In genomic region chr4:3489451-3489962, GRCh38 we compare ENCODE assay signal across 14 cellular contexts. TPM values are rescaled to one million over a fixed set of nuclear protein-coding genes. Genes with fewer than 3 reads are reported as not detected.
DNase-seq lines count a peak whose midpoint lies in the region; ATAC-seq and TF ChIP-seq lines count a peak whose summit lies in the region.
"Had no signal": no experiment of that assay in that cellular context is flagged by ENCODE, and none has a peak within 500 bp of the region (broad histone marks: within the 10 kb centered on the region; RNA-seq: fewer than 3 reads in every experiment).

No MANE protein-coding gene starts in this region.

- H3K36me3 ChIP-seq in BE2C = no peaks in the 10 kb centered on the region
- H3K36me3 ChIP-seq: adrenal gland had no signal

- H3K27ac ChIP-seq in foreskin keratinocyte = no peak overlapping the region
- H3K27ac ChIP-seq: adrenal gland, hepatocyte, PC-9 had no signal

- DNase-seq in BE2C (peak; percentile 61), Daoy (ENCODE audit: low read depth) (peak; percentile 62), RKO (ENCODE audit: low spot score) (peak; percentile 23), foreskin keratinocyte (no peak)
- DNase-seq: adrenal gland; CD8-positive, alpha-beta T cell; PC-9; substantia nigra had no signal

- TF ChIP-seq CTCF in BE2C (IDR thresholded peaks at IDR 0.05; ENCODE audit: low read depth, low read length) = no peak
- no peak for TF ChIP-seq CTCF in foreskin keratinocyte (conservative IDR thresholded peaks at IDR 0.05)

- ATAC-seq in foreskin keratinocyte (peak; percentile 1), HG02798 (IDR thresholded peaks at IDR 0.05; ENCODE audit: poor library complexity, unreplicated experiment) (no peak), HG02840 (IDR thresholded peaks at IDR 0.05; ENCODE audit: low FRiP score, unreplicated experiment) (no peak), GM21786 (IDR thresholded peaks at IDR 0.05; ENCODE audit: unreplicated experiment) (no peak)
- ATAC-seq: CD8-positive, alpha-beta T cell; left lobe of liver had no signal

- H3K4me1 ChIP-seq in BE2C = no peaks in the 10 kb centered on the region
- peaks cover under 1% of the 10 kb centered on the region for H3K4me1 ChIP-seq in foreskin keratinocyte
- H3K4me1 ChIP-seq: adrenal gland had no signal

- no peaks in the 10 kb centered on the region for H3K9me3 ChIP-seq in BE2C
- H3K9me3 ChIP-seq: adrenal gland had no signal

- peaks cover 45% of the 10 kb centered on the region for H3K27me3 ChIP-seq in BE2C
- H3K27me3 ChIP-seq in foreskin keratinocyte = peaks cover 13% of the 10 kb centered on the region

- no peak overlapping the region for H3K4me3 ChIP-seq in BE2C (ENCODE audit: low read depth, low read length)
- H3K4me3 ChIP-seq: adrenal gland, hepatocyte, PC-9 had no signal

RNA-seq across cellular contexts. Expression of gene DOK7, which starts 26.4 kb away (rescaled TPM):
- 0.83 TPM for polyA plus RNA-seq in BE2C (2012; ENCODE audit: insufficient read depth, insufficient read length, low read depth)
- total RNA-seq in Daoy (2014; rRNA removed; shearing (Covaris generic)) = 0.11 and 2.0 TPM in 2 replicates
- total RNA-seq in foreskin keratinocyte = 0.81 and 1.1 TPM in 2 replicates
- polyA plus RNA-seq in foreskin keratinocyte = 0.71 and 1.1 TPM in 2 replicates
- total RNA-seq: CD8-positive, alpha-beta T cell had no signal

RNA-seq across cellular contexts. Expression of gene LRPAP1, which starts 42.7 kb away (rescaled TPM):
- 74.0 TPM for polyA plus RNA-seq in BE2C (2012; ENCODE audit: insufficient read depth, insufficient read length, low read depth)
- total RNA-seq in Daoy (2014; rRNA removed; shearing (Covaris generic)) = 110 and 113 TPM in 2 replicates
- 130 and 132 TPM in 2 replicates for total RNA-seq in foreskin keratinocyte
- 143 and 168 TPM in 2 replicates for polyA plus RNA-seq in foreskin keratinocyte

RNA-seq across cellular contexts. Expression of gene HGFAC, which starts 47.7 kb away (rescaled TPM):
- not detected for polyA plus RNA-seq in BE2C (2012; ENCODE audit: insufficient read depth, insufficient read length, low read depth)
- not detected in 2 replicates for total RNA-seq in Daoy (2014; rRNA removed; shearing (Covaris generic))
- not detected in 2 replicates for total RNA-seq in foreskin keratinocyte
- polyA plus RNA-seq in foreskin keratinocyte = not detected in 2 replicates
- total RNA-seq: CD8-positive, alpha-beta T cell; epithelial cell of proximal tubule had no signal

Comparison
In these comparisons a context has a peak if more than half of its experiments do, and no peak if none do; other contexts are left out.
1. DNase-seq: peak in BE2C (single experiment), Daoy (single experiment) and RKO (single experiment); none in foreskin keratinocyte (0 of 2).